21 cellular contexts compared by ENCODE assay signal in genomic region chr1:11674488-11674887, GRCh38. TPM values are rescaled to one million over a fixed set of nuclear protein-coding genes. Genes with fewer than 3 reads are reported as not detected.
DNase-seq lines count a peak whose midpoint lies in the region; ATAC-seq, FAIRE-seq and TF ChIP-seq lines count a peak whose summit lies in the region.
"Had no signal": no experiment of that assay in that cellular context is flagged by ENCODE, and none has a peak within 500 bp of the region (broad histone marks: within the 10 kb centered on the region; RNA-seq: fewer than 3 reads in every experiment).

No MANE protein-coding gene starts in this region.

- no peak overlapping the region for H3K27ac ChIP-seq in K562 (ENCODE audit: extremely low read depth, low read depth, low read length)
- H3K27ac ChIP-seq: GM23248 had no signal

- H3K4me2 ChIP-seq in K562 (ENCODE audit: insufficient read depth, low read length), result no peak overlapping the region

- H3K79me2 ChIP-seq in K562 (ENCODE audit: control insufficient read depth, insufficient read depth, low read length), result peaks cover 9% of the 10 kb centered on the region; the same call in 2 of the 3 replicates

- 89% methylated on average over 14 of the region's 14 CpGs for WGBS in K562 (ENCODE audit: insufficient coverage, low coverage, missing lambda C conversion rate)

- TF ChIP-seq POLR2A in K562 (conservative IDR thresholded peaks at IDR 0.05), result no peak

- no peak for TF ChIP-seq RAD21 in K562 (CRISPR knock-in tag; conservative IDR thresholded peaks at IDR 0.05 in 1 of 2, IDR thresholded peaks at IDR 0.05 in 1 of 2)

- H3K27me3 ChIP-seq in H7 (ENCODE audit: control insufficient read depth, insufficient read depth, low read length), result no peaks in the 10 kb centered on the region
- no peaks in the 10 kb centered on the region for H3K27me3 ChIP-seq in K562 (ENCODE audit: control insufficient read depth in 2 of 2, insufficient read depth in 2 of 2, low read length in 2 of 2)
- H3K27me3 ChIP-seq: BE2C had no signal

- peaks cover 20 to 55% of the 10 kb centered on the region in 2 experiments for H3K4me1 ChIP-seq in K562 (replicated peaks in 1 of 2; ENCODE audit: control insufficient read depth in 2 of 2, insufficient read depth in 2 of 2, low read length in 2 of 2)
- H3K4me1 ChIP-seq: BE2C had no signal

- H3K4me3 ChIP-seq in H7 (ENCODE audit: insufficient read depth, low read depth, low read length), result no peak overlapping the region
- no peak overlapping the region for H3K4me3 ChIP-seq in K562
- H3K4me3 ChIP-seq: GM23248 had no signal

- intact Hi-C loops in K562 (cut with micrococcal nuclease), result loop anchor here (5.0 kb wide), 1 partner anchor 33 kb away; no protein-coding TSS in a partner anchor

- no peaks in the 10 kb centered on the region for H3K9me3 ChIP-seq in K562 (replicated peaks; ENCODE audit: control insufficient read depth, insufficient read depth, low read depth, low read length)
- H3K9me3 ChIP-seq: BE2C, Caco-2 had no signal

- no peak for TF ChIP-seq CTCF in K562 (IDR thresholded peaks at IDR 0.05 in 2 of 3, conservative IDR thresholded peaks at IDR 0.05 in 1 of 3; ENCODE audit: insufficient read depth in 2 of 3, low read depth in 1 of 3, low read length in 3 of 3)

- H2AFZ ChIP-seq in K562 (ENCODE audit: low read depth, low read length), result no peak overlapping the region
- H2AFZ ChIP-seq: GM23248 had no signal

- ATAC-seq in K562 (no peak), HG03108 (IDR thresholded peaks at IDR 0.05; ENCODE audit: unreplicated experiment) (no peak)
- ATAC-seq: HCT116 had no signal

- peaks cover 8% of the 10 kb centered on the region for H3K9me1 ChIP-seq in K562 (ENCODE audit: control insufficient read depth, insufficient read depth, low read length)

- DNase-seq in H7 (peak; percentile 55), K562 (ENCODE audit: extremely low read depth in 1 of 4, low spot score in 3 of 4) (no peak), frontal cortex (ENCODE audit: low spot score in 2 of 2) (no peak)
- DNase-seq: ACHN; BE2C; C1 segment of cervical spinal cord; Caco-2; CD4-positive, CD25-positive, alpha-beta regulatory T cell; CD8-positive, alpha-beta memory T cell; GM23248; HFFc6; KG1 had no signal

- peak overlapping the region in 1 of 2 experiments; percentile 38; a peak in 1 of 4 replicates for H3K9ac ChIP-seq in K562 (ENCODE audit: insufficient read depth in 1 of 2, low read depth in 2 of 2, low read length in 2 of 2)
- H3K9ac ChIP-seq: GM23248 had no signal

- H4K20me1 ChIP-seq in K562 (replicated peaks; ENCODE audit: control insufficient read depth, insufficient read depth, low read length), result peaks cover 8% of the 10 kb centered on the region

- no peak for TF ChIP-seq EP300 in K562 (IDR thresholded peaks at IDR 0.05; ENCODE audit: low read length)

- no peak for FAIRE-seq in K562 (lab: Jason Lieb, UNC)
- no peak for FAIRE-seq in frontal cortex (lab: Jason Lieb, UNC)
- FAIRE-seq: A204.1, D721Med, G401.6, GM12892, GM18507, H54, HTR-8/SVneo had no signal

- no TSS peak for BruUV-seq in K562 (replicated peaks; lab: Mats Ljungman, UMichigan)

- H3K36me3 ChIP-seq in H7 (replicated peaks; ENCODE audit: control insufficient read depth, insufficient read depth, low read length) (peaks cover 64% of the 10 kb centered on the region), K562 (ENCODE audit: control insufficient read depth, insufficient read depth, low read length) (peaks cover 86% of the 10 kb centered on the region)
- H3K36me3 ChIP-seq: BE2C had no signal

- POLR2A ChIA-PET in K562 (lab: Yijun Ruan, JAX), result interaction anchor here (0.8 to 3.8 kb wide), 6 partner anchors 8 to 234 kb away, joined by 3 to 40 read pairs (median 13); partner anchors contain the start of genes FBXO6 and MAD2L2

- CTCF ChIA-PET in K562 (lab: Yijun Ruan, JAX; ENCODE audit: low intra/inter-chr PET ratio), result no interaction called here

- in situ Hi-C loops in K562 (cut with MboI), result no loop called here

RNA-seq across cellular contexts. Expression of gene MAD2L2, which starts 6.5 kb away (rescaled TPM):
- 786 and 983 TPM in 2 replicates for total RNA-seq in H7 (2014; rRNA removed; shearing (Covaris generic))
- total RNA-seq in K562 (2011; cell fraction: chromatin; rRNA removed; ENCODE audit: low replicate concordance), result 61.6 and 182 TPM in 2 replicates
- 209 and 213 TPM in 2 replicates for total RNA-seq in K562 (2011; cell fraction: nucleolus; rRNA removed)
- 129 and 143 TPM in 2 replicates for total RNA-seq in K562 (2011; cell fraction: nucleoplasm; rRNA removed)
- total RNA-seq in K562 (2014; rRNA removed), result 286 and 326 TPM in 2 replicates
- 69.7 and 100 TPM in 2 replicates for total RNA-seq in K562 (2014; rRNA removed; fragmentation: Illumina TruSeq; extraction: Trizol)
- 143 TPM in 2 replicates for total RNA-seq in K562 (2015; rRNA removed; fragmentation: Illumina TruSeq; extraction: Trizol)
- total RNA-seq in K562 (2021), result 211 and 212 TPM in 2 replicates
- polyA plus RNA-seq in K562 (2011; rRNA removed), result 138 and 190 TPM in 2 replicates
- 297 and 419 TPM in 2 replicates for polyA plus RNA-seq in K562 (2011; cell fraction: cytosol; rRNA removed)
- polyA plus RNA-seq in K562 (2011; cell fraction: nucleus; rRNA removed), result 289 and 315 TPM in 2 replicates
- polyA plus RNA-seq in K562 (2012), result 217 and 239 TPM in 2 replicates
- polyA plus RNA-seq in K562 (2014; fragmentation: Illumina TruSeq; extraction: Trizol), result 185 and 189 TPM in 2 replicates
- 10 to 100 TPM; 12.4 to 25.9 TPM for polyA plus RNA-seq in K562 (2014; fragmentation: Nextera tagmentation; extraction: Ambion mirVana)
- 270 and 279 TPM in 2 replicates for polyA plus RNA-seq in K562 (2014; rRNA removed)
- 95.3 and 109 TPM in 2 replicates for polyA minus RNA-seq in K562 (2011; rRNA and poly(A)+ RNA removed)
- 94.6 and 115 TPM in 2 replicates for polyA minus RNA-seq in K562 (2011; cell fraction: cytosol; rRNA and poly(A)+ RNA removed)
- 71.6 and 96.6 TPM in 2 replicates for polyA minus RNA-seq in K562 (2011; cell fraction: nucleus; rRNA and poly(A)+ RNA removed)
- total RNA-seq in frontal cortex, result 54.2 TPM

RNA-seq across cellular contexts. Expression of gene FBXO6, which starts 10.5 kb away (rescaled TPM):
- total RNA-seq in H7 (2014; rRNA removed; shearing (Covaris generic)), result 1.7 and 3.4 TPM in 2 replicates
- 3.1 and 10.3 TPM in 2 replicates for total RNA-seq in K562 (2011; cell fraction: chromatin; rRNA removed; ENCODE audit: low replicate concordance)
- total RNA-seq in K562 (2011; cell fraction: nucleolus; rRNA removed), result 13.0 and 14.1 TPM in 2 replicates
- 7.6 and 11.3 TPM in 2 replicates for total RNA-seq in K562 (2011; cell fraction: nucleoplasm; rRNA removed)
- total RNA-seq in K562 (2014; rRNA removed) (44.1 and 44.9 TPM in 2 replicates), K562 (2014; rRNA removed; fragmentation: Illumina TruSeq; extraction: Trizol) (9.6 and 15.2 TPM in 2 replicates), K562 (2015; rRNA removed; fragmentation: Illumina TruSeq; extraction: Trizol) (23.8 and 24.5 TPM in 2 replicates), K562 (2021) (23.2 and 24.9 TPM in 2 replicates), frontal cortex (5.3 TPM)
- polyA plus RNA-seq in K562 (2011; rRNA removed) (35.2 and 64.0 TPM in 2 replicates), K562 (2014; fragmentation: Illumina TruSeq; extraction: Trizol) (34.1 and 34.7 TPM in 2 replicates), K562 (2014; fragmentation: Nextera tagmentation; extraction: Ambion mirVana) (10 to 100 TPM; 10.6 to 16.4 TPM), K562 (2014; rRNA removed) (45.8 and 49.6 TPM in 2 replicates)
- 96.3 and 104 TPM in 2 replicates for polyA plus RNA-seq in K562 (2011; cell fraction: cytosol; rRNA removed)
- 14.1 and 20.6 TPM in 2 replicates for polyA plus RNA-seq in K562 (2011; cell fraction: nucleus; rRNA removed)
- polyA plus RNA-seq in K562 (2012), result 26.0 and 39.2 TPM in 2 replicates
- 15.9 and 20.2 TPM in 2 replicates for polyA minus RNA-seq in K562 (2011; rRNA and poly(A)+ RNA removed)
- polyA minus RNA-seq in K562 (2011; cell fraction: cytosol; rRNA and poly(A)+ RNA removed), result 14.4 and 33.6 TPM in 2 replicates
- polyA minus RNA-seq in K562 (2011; cell fraction: nucleus; rRNA and poly(A)+ RNA removed), result 6.2 and 9.4 TPM in 2 replicates

RNA-seq across cellular contexts. Expression of gene DRAXIN, which starts 17.0 kb away (rescaled TPM):
- 52.4 and 60.1 TPM in 2 replicates for total RNA-seq in H7 (2014; rRNA removed; shearing (Covaris generic))
- not detected in 2 replicates for total RNA-seq in K562 (2011; cell fraction: chromatin; rRNA removed; ENCODE audit: low replicate concordance)
- not detected in 2 replicates for total RNA-seq in K562 (2011; cell fraction: nucleolus; rRNA removed)
- not detected in 2 replicates for total RNA-seq in K562 (2011; cell fraction: nucleoplasm; rRNA removed)
- total RNA-seq in K562 (2014; rRNA removed) (not detected in 2 replicates), K562 (2014; rRNA removed; fragmentation: Illumina TruSeq; extraction: Trizol) (0.04 TPM in 1 of 2 replicates, not detected in the other), K562 (2015; rRNA removed; fragmentation: Illumina TruSeq; extraction: Trizol) (under 0.01 TPM in 1 of 2 replicates, not detected in the other), K562 (2021) (not detected in 2 replicates), frontal cortex (137 TPM)
- polyA plus RNA-seq in K562 (2011; rRNA removed) (0.01 TPM in 1 of 2 replicates, not detected in the other), K562 (2014; fragmentation: Illumina TruSeq; extraction: Trizol) (not detected in 2 replicates), K562 (2014; fragmentation: Nextera tagmentation; extraction: Ambion mirVana) (under 1 TPM in 1 of 2 experiments, not detected in 1; 0.01 TPM), K562 (2014; rRNA removed) (0.01 TPM in 1 of 2 replicates, not detected in the other)
- polyA plus RNA-seq in K562 (2011; cell fraction: cytosol; rRNA removed), result 0.01 TPM in 1 of 2 replicates, not detected in the other
- not detected in 2 replicates for polyA plus RNA-seq in K562 (2011; cell fraction: nucleus; rRNA removed)
- polyA plus RNA-seq in K562 (2012), result 0.01 TPM in 2 replicates
- polyA minus RNA-seq in K562 (2011; rRNA and poly(A)+ RNA removed), result not detected in 2 replicates
- polyA minus RNA-seq in K562 (2011; cell fraction: cytosol; rRNA and poly(A)+ RNA removed), result not detected in 2 replicates
- not detected in 2 replicates for polyA minus RNA-seq in K562 (2011; cell fraction: nucleus; rRNA and poly(A)+ RNA removed)
- total RNA-seq: CD4-positive, CD25-positive, alpha-beta regulatory T cell; HFFc6 had no signal

RNA-seq across cellular contexts. Expression of gene FBXO44, which starts 19.8 kb away (rescaled TPM):
- 24.5 and 32.4 TPM in 2 replicates for total RNA-seq in H7 (2014; rRNA removed; shearing (Covaris generic))
- 25.1 and 57.8 TPM in 2 replicates for total RNA-seq in K562 (2011; cell fraction: chromatin; rRNA removed; ENCODE audit: low replicate concordance)
- total RNA-seq in K562 (2011; cell fraction: nucleolus; rRNA removed), result 47.5 and 48.8 TPM in 2 replicates
- total RNA-seq in K562 (2011; cell fraction: nucleoplasm; rRNA removed), result 32.2 and 35.3 TPM in 2 replicates
- total RNA-seq in K562 (2014; rRNA removed), result 11.6 and 14.7 TPM in 2 replicates
- total RNA-seq in K562 (2014; rRNA removed; fragmentation: Illumina TruSeq; extraction: Trizol), result 2.6 and 3.9 TPM in 2 replicates
- total RNA-seq in K562 (2015; rRNA removed; fragmentation: Illumina TruSeq; extraction: Trizol), result 6.1 and 6.7 TPM in 2 replicates
- total RNA-seq in K562 (2021), result 15.7 and 16.4 TPM in 2 replicates
- 8.3 and 18.1 TPM in 2 replicates for polyA plus RNA-seq in K562 (2011; rRNA removed)
- 18.0 and 19.5 TPM in 2 replicates for polyA plus RNA-seq in K562 (2011; cell fraction: cytosol; rRNA removed)
- polyA plus RNA-seq in K562 (2011; cell fraction: nucleus; rRNA removed), result 93.3 and 93.5 TPM in 2 replicates
- polyA plus RNA-seq in K562 (2012), result 11.8 and 19.7 TPM in 2 replicates
- 5.9 and 9.8 TPM in 2 replicates for polyA plus RNA-seq in K562 (2014; fragmentation: Illumina TruSeq; extraction: Trizol)
- polyA plus RNA-seq in K562 (2014; fragmentation: Nextera tagmentation; extraction: Ambion mirVana), result 1 to 10 TPM in 1 of 2 experiments, under 1 TPM in 1; 0.69 to 1.3 TPM
- 20.9 and 23.7 TPM in 2 replicates for polyA plus RNA-seq in K562 (2014; rRNA removed)
- 5.7 and 7.3 TPM in 2 replicates for polyA minus RNA-seq in K562 (2011; rRNA and poly(A)+ RNA removed)
- polyA minus RNA-seq in K562 (2011; cell fraction: cytosol; rRNA and poly(A)+ RNA removed), result 3.5 and 14.7 TPM in 2 replicates
- 29.5 and 46.7 TPM in 2 replicates for polyA minus RNA-seq in K562 (2011; cell fraction: nucleus; rRNA and poly(A)+ RNA removed)
- total RNA-seq in frontal cortex, result 33.0 TPM

RNA-seq across cellular contexts. Expression of gene FBXO2, which starts 20.3 kb away (rescaled TPM):
- total RNA-seq in H7 (2014; rRNA removed; shearing (Covaris generic)), result 46.0 and 46.7 TPM in 2 replicates
- 0.76 and 1.9 TPM in 2 replicates for total RNA-seq in K562 (2011; cell fraction: chromatin; rRNA removed; ENCODE audit: low replicate concordance)
- total RNA-seq in K562 (2011; cell fraction: nucleolus; rRNA removed), result 1.7 and 1.8 TPM in 2 replicates
- total RNA-seq in K562 (2011; cell fraction: nucleoplasm; rRNA removed), result 1.3 and 1.5 TPM in 2 replicates
- total RNA-seq in K562 (2014; rRNA removed) (1.1 and 1.9 TPM in 2 replicates), K562 (2014; rRNA removed; fragmentation: Illumina TruSeq; extraction: Trizol) (0.16 and 0.25 TPM in 2 replicates), K562 (2015; rRNA removed; fragmentation: Illumina TruSeq; extraction: Trizol) (0.22 and 0.41 TPM in 2 replicates), K562 (2021) (1.4 and 1.7 TPM in 2 replicates), frontal cortex (6.1 TPM)
- polyA plus RNA-seq in K562 (2011; rRNA removed) (1.1 and 2.8 TPM in 2 replicates), K562 (2014; fragmentation: Illumina TruSeq; extraction: Trizol) (0.27 and 0.46 TPM in 2 replicates), K562 (2014; fragmentation: Nextera tagmentation; extraction: Ambion mirVana) (under 1 TPM; 0.04 to 0.27 TPM), K562 (2014; rRNA removed) (1.6 and 2.2 TPM in 2 replicates)
- polyA plus RNA-seq in K562 (2011; cell fraction: cytosol; rRNA removed), result 2.6 and 3.2 TPM in 2 replicates
- polyA plus RNA-seq in K562 (2011; cell fraction: nucleus; rRNA removed), result 4.5 and 6.3 TPM in 2 replicates
- 1.6 and 1.8 TPM in 2 replicates for polyA plus RNA-seq in K562 (2012)
- 0.21 and 0.48 TPM in 2 replicates for polyA minus RNA-seq in K562 (2011; rRNA and poly(A)+ RNA removed)
- polyA minus RNA-seq in K562 (2011; cell fraction: cytosol; rRNA and poly(A)+ RNA removed), result 0.57 and 2.8 TPM in 2 replicates
- polyA minus RNA-seq in K562 (2011; cell fraction: nucleus; rRNA and poly(A)+ RNA removed), result 0.67 and 1.4 TPM in 2 replicates

Comparison
In these comparisons a context has a peak if more than half of its experiments do, and no peak if none do; other contexts are left out.
1. RNA of gene DRAXIN, which starts 17.0 kb away (total RNA-seq): 137 TPM in frontal cortex (single experiment) and 52.4 to 60.1 TPM in H7; under 0.01 to 0.04 TPM in K562; every median in the first group is over 10 times any median in the second.